In the genomic region with DNA sequence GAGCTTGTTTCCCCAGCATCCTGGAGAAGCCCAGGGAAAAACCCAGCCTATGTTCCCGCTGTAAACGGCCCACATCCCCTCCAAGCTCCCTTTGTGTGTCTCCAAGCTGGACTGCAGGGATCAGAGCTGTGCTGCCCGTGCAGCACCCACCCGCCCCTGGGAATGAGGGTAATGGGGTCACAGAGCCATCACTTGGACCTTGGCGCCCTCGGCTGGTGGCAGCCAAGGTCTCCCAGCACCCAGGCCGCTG, we compare ENCODE assay signal across 10 cellular contexts. TPM values are rescaled to one million over a fixed set of nuclear protein-coding genes. Genes with fewer than 3 reads are reported as not detected.
A peak's percentile ranks its signal among the peaks of the same experiment; 100 is the strongest.
DNase-seq lines count a peak whose midpoint lies in the region; ATAC-seq and TF ChIP-seq lines count a peak whose summit lies in the region.
"Had no signal": no experiment of that assay in that cellular context is flagged by ENCODE, and none has a peak within 500 bp of the region (broad histone marks: within the 10 kb centered on the region; RNA-seq: fewer than 3 reads in every experiment).

No MANE protein-coding gene starts in this region.

- CTCF ChIA-PET in activated CD4-positive, alpha-beta T cell treated with anti-CD3 and anti-CD28 coated beads, Interleukin-2, amount 10 ng/mL, durations not matched to agents 7 days and 5 days (lab: Charles Lee): interaction anchor here (1.1 to 6.4 kb wide), 4 partner anchors 11 to 533 kb away, joined by 3 to 57 read pairs (median 10); no protein-coding TSS in a partner anchor
- CTCF ChIA-PET in T-cell (lab: Charles Lee): interaction anchor here in 1 of 2 donors (0.6 to 2.0 kb wide), 4 partner anchors 23 to 283 kb away, joined by 3 to 8 read pairs (median 4); no protein-coding TSS in a partner anchor

- H3K27ac Mint-ChIP-seq in activated CD4-positive, alpha-beta T cell treated with anti-CD3 and anti-CD28 coated beads, Interleukin-2, amount 10 ng/mL, durations not matched to agents 7 days and 5 days: peak overlapping the region; percentile 98
- H3K27ac Mint-ChIP-seq in T-cell (peak overlapping the region; percentile 94 to 96), immature natural killer cell (peak overlapping the region; percentile 93 to 99 (median 96))

- no peak for TF ChIP-seq POLR2A in suprapubic skin (IDR thresholded peaks at IDR 0.05)

- H3K27ac ChIP-seq in suprapubic skin: peak overlapping the region; percentile 67

- H3K27me3 Mint-ChIP-seq in activated CD4-positive, alpha-beta T cell treated with anti-CD3 and anti-CD28 coated beads, Interleukin-2, amount 10 ng/mL, durations not matched to agents 7 days and 5 days: peaks cover 5% of the 10 kb centered on the region
- H3K27me3 Mint-ChIP-seq in T-cell: no peaks in the 10 kb centered on the region
- peaks cover 8 to 21% (median 19%) of the 10 kb centered on the region in 3 donors for H3K27me3 Mint-ChIP-seq in immature natural killer cell (ENCODE audit: low read depth in 3 of 3)

- H3K4me3 Mint-ChIP-seq in activated CD4-positive, alpha-beta T cell treated with anti-CD3 and anti-CD28 coated beads, Interleukin-2, amount 10 ng/mL, durations not matched to agents 7 days and 5 days: no peak overlapping the region
- H3K4me3 Mint-ChIP-seq in T-cell (peak overlapping the region; percentile 95 to 97 (median 95)), immature natural killer cell (peak overlapping the region; percentile 85 to 97 (median 92))

- TF ChIP-seq EP300 in suprapubic skin (IDR thresholded peaks at IDR 0.05): no peak

- TF ChIP-seq CTCF in suprapubic skin (IDR thresholded peaks at IDR 0.05): no peak

- ATAC-seq in T-cell (replicated peaks in 1 of 4): no peak

- WGBS in suprapubic skin: 80% methylated on average over 2 of the region's 7 CpGs

- no peak for DNase-seq in activated CD4-positive, alpha-beta T cell treated with anti-CD3 and anti-CD28 coated beads, Interleukin-2, amount 10 ng/mL, durations not matched to agents 7 days and 5 days
- DNase-seq in activated CD4-positive, alpha-beta T cell treated with anti-CD3 and anti-CD28 coated beads, Interleukin-2, amount 50 U/mL, for 1 hour: no peak
- DNase-seq in T-cell (no peak), immature natural killer cell (no peak), suprapubic skin (ENCODE audit: low spot score in 2 of 2) (peak in 1 of 2 donors; percentile 73), A172 (ENCODE audit: low spot score) (no peak), dermis blood vessel endothelial cell (no peak), 8988T (no peak)
- DNase-seq: ACHN, IMR-90 had no signal

- H3K27me3 ChIP-seq in suprapubic skin: no peaks in the 10 kb centered on the region

- peak overlapping the region; percentile 43 for H3K4me3 ChIP-seq in suprapubic skin

- peaks cover 33% of the 10 kb centered on the region for H3K4me1 Mint-ChIP-seq in activated CD4-positive, alpha-beta T cell treated with anti-CD3 and anti-CD28 coated beads, Interleukin-2, amount 10 ng/mL, durations not matched to agents 7 days and 5 days
- H3K4me1 Mint-ChIP-seq in T-cell (peaks cover 36 to 41% (median 41%) of the 10 kb centered on the region in 3 donors), immature natural killer cell (peaks cover 46 to 53% of the 10 kb centered on the region in 2 donors)

- H3K9me3 ChIP-seq in suprapubic skin: no peaks in the 10 kb centered on the region

- no peaks in the 10 kb centered on the region for H3K9me3 Mint-ChIP-seq in activated CD4-positive, alpha-beta T cell treated with anti-CD3 and anti-CD28 coated beads, Interleukin-2, amount 10 ng/mL, durations not matched to agents 7 days and 5 days
- H3K9me3 Mint-ChIP-seq in T-cell (no peaks in the 10 kb centered on the region), immature natural killer cell (no peaks in the 10 kb centered on the region)

- no peaks in the 10 kb centered on the region for H3K36me3 ChIP-seq in suprapubic skin

- POLR2A ChIA-PET in activated CD4-positive, alpha-beta T cell treated with anti-CD3 and anti-CD28 coated beads, Interleukin-2, amount 10 ng/mL, durations not matched to agents 7 days and 5 days (lab: Charles Lee): interaction anchor here (2.1 to 2.3 kb wide), 2 partner anchors 16 to 22 kb away, joined by 10 to 19 read pairs; no protein-coding TSS in a partner anchor
- POLR2A ChIA-PET in T-cell (lab: Charles Lee): interaction anchor here in 1 of 2 donors (0.6 kb wide), 2 partner anchors 28 to 169 kb away, joined by 4 to 10 read pairs; no protein-coding TSS in a partner anchor

- H3K36me3 Mint-ChIP-seq in activated CD4-positive, alpha-beta T cell treated with anti-CD3 and anti-CD28 coated beads, Interleukin-2, amount 10 ng/mL, durations not matched to agents 7 days and 5 days (ENCODE audit: low read depth): peaks cover 35% of the 10 kb centered on the region
- H3K36me3 Mint-ChIP-seq in T-cell (no peaks in the 10 kb centered on the region), immature natural killer cell (peaks cover 0 to 6% (median 0%) of the 10 kb centered on the region in 3 donors)

- H3K4me1 ChIP-seq in suprapubic skin: peaks cover 17% of the 10 kb centered on the region

RNA-seq across cellular contexts. Expression of gene INPP5D, which starts 0.7 kb away (rescaled TPM):
- total RNA-seq in activated CD4-positive, alpha-beta T cell treated with anti-CD3 and anti-CD28 coated beads, Interleukin-2, amount 10 ng/mL, durations not matched to agents 7 days and 5 days: 100 to 1,000 TPM; 121 to 138 TPM
- total RNA-seq in T-cell (100 to 1,000 TPM; 108 to 216 (median 135) TPM), suprapubic skin (10 to 100 TPM in 2 of 4 donors, 1 to 10 TPM in 2; 6.5 to 18.7 (median 11.5) TPM), dermis blood vessel endothelial cell (45.3 and 45.7 TPM in 2 replicates)
- 100 to 1,000 TPM in 1 of 3 donors, 10 to 100 TPM in 2; 54.8 to 307 (median 73.5) TPM for polyA plus RNA-seq in immature natural killer cell
- total RNA-seq in A172 (2014; rRNA removed; shearing (Covaris generic)): 0.84 and 0.86 TPM in 2 replicates

RNA-seq across cellular contexts. Expression of gene NEU2, which starts 27.0 kb away (rescaled TPM):
- total RNA-seq in activated CD4-positive, alpha-beta T cell treated with anti-CD3 and anti-CD28 coated beads, Interleukin-2, amount 10 ng/mL, durations not matched to agents 7 days and 5 days: not detected
- total RNA-seq in T-cell (not detected), suprapubic skin (10 to 100 TPM in 1 of 4 donors, 1 to 10 TPM in 3; 1.7 to 19.9 (median 5.8) TPM), dermis blood vessel endothelial cell (not detected in 2 replicates)
- polyA plus RNA-seq in immature natural killer cell: not detected
- total RNA-seq in A172 (2014; rRNA removed; shearing (Covaris generic)): not detected in 2 replicates
- total RNA-seq: IMR-90 had no signal
- polyA plus RNA-seq: IMR-90 had no signal

RNA-seq across cellular contexts. Expression of gene NGEF, which starts 46.4 kb away (rescaled TPM):
- total RNA-seq in activated CD4-positive, alpha-beta T cell treated with anti-CD3 and anti-CD28 coated beads, Interleukin-2, amount 10 ng/mL, durations not matched to agents 7 days and 5 days: not detected
- under 1 TPM in 2 of 5 donors, not detected in 3; 0.09 to 0.19 TPM for total RNA-seq in T-cell
- not detected for polyA plus RNA-seq in immature natural killer cell
- 10 to 100 TPM; 14.4 to 25.0 (median 17.9) TPM for total RNA-seq in suprapubic skin
- 33.3 and 37.5 TPM in 2 replicates for total RNA-seq in A172 (2014; rRNA removed; shearing (Covaris generic))
- 0.17 and 0.33 TPM in 2 replicates for total RNA-seq in dermis blood vessel endothelial cell

Comparison
In these comparisons a context has a peak if more than half of its experiments do, and no peak if none do; other contexts are left out.
1. RNA of gene NGEF, which starts 46.4 kb away (total RNA-seq): 33.3 to 37.5 TPM in A172 and 14.4 to 25.0 TPM in suprapubic skin; 0.17 to 0.33 TPM in dermis blood vessel endothelial cell, 0.09 to 0.19 TPM in T-cell and not detected in activated CD4-positive, alpha-beta T cell treated with anti-CD3 and anti-CD28 coated beads, Interleukin-2, amount 10 ng/mL, durations not matched to agents 7 days and 5 days; every median in the first group is over 10 times any median in the second.
2. Peak in every context shown above with its lines, with median percentiles within 50 percentile points of each other: H3K27ac Mint-ChIP-seq.